ENCODE assay signal across 7 cellular contexts in genomic region chr22:21587803-21588611, GRCh38. TPM values are rescaled to one million over a fixed set of nuclear protein-coding genes. Genes with fewer than 3 reads are reported as not detected.
DNase-seq lines count a peak whose midpoint lies in the region; ATAC-seq lines count a peak whose summit lies in the region.

No MANE protein-coding gene starts in this region.

- DNase-seq in SK-MEL-5 (ENCODE audit: low read depth, low spot score) (peak; percentile 87), epidermal melanocyte (ENCODE audit: insufficient read length, low spot score) (peak; percentile 74), NCI-H1092 treated with DMSO at 0.1 percent for 48 hours (lab: John Stamatoyannopoulos, UW) (no peak), NCI-H510A (lab: John Stamatoyannopoulos, UW) (no peak)
- peak; percentile 66 for DNase-seq in stimulated activated CD8-positive, alpha-beta memory T cell treated with anti-CD3 and anti-CD28 coated beads, Interleukin-4, amount 100 ng/mL, for 48 hours

- in situ Hi-C loops in SK-MEL-5 (cut with HindIII; ENCODE audit: low pct_unique_long_range_greater_than_20kb, low sequenced_read_pairs) = no loop called here

- ATAC-seq in GM18870 (IDR thresholded peaks at IDR 0.05; ENCODE audit: unreplicated experiment) (peak; percentile 84), HG02759 (IDR thresholded peaks at IDR 0.05; ENCODE audit: unreplicated experiment) (peak; percentile 87)

RNA-seq across cellular contexts. Expression of gene UBE2L3, which starts 20.5 kb away (rescaled TPM):
- total RNA-seq in SK-MEL-5 (2014; rRNA removed; shearing (Covaris generic)) = 82.6 and 83.1 TPM in 2 replicates
- polyA plus RNA-seq in SK-MEL-5 (2015; cell fraction: cytosol; rRNA removed) = 61.4 and 66.7 TPM in 2 replicates
- polyA plus RNA-seq in SK-MEL-5 (2015; cell fraction: nucleus; rRNA removed) = 11.2 and 11.3 TPM in 2 replicates

RNA-seq across cellular contexts. Expression of gene RIMBP3C, which starts 36.7 kb away (rescaled TPM):
- total RNA-seq in SK-MEL-5 (2014; rRNA removed; shearing (Covaris generic)) = 0.16 TPM in 1 of 2 replicates, not detected in the other
- 0.05 and 0.10 TPM in 2 replicates for polyA plus RNA-seq in SK-MEL-5 (2015; cell fraction: cytosol; rRNA removed)
- polyA plus RNA-seq in SK-MEL-5 (2015; cell fraction: nucleus; rRNA removed) = 0.11 TPM in 1 of 2 replicates, not detected in the other

RNA-seq across cellular contexts. Expression of gene YDJC, which starts 41.8 kb away (rescaled TPM):
- 32.2 and 34.6 TPM in 2 replicates for total RNA-seq in SK-MEL-5 (2014; rRNA removed; shearing (Covaris generic))
- 82.1 and 94.7 TPM in 2 replicates for polyA plus RNA-seq in SK-MEL-5 (2015; cell fraction: cytosol; rRNA removed)
- polyA plus RNA-seq in SK-MEL-5 (2015; cell fraction: nucleus; rRNA removed) = 70.7 and 87.5 TPM in 2 replicates

RNA-seq across cellular contexts. Expression of gene CCDC116, which starts 44.6 kb away (rescaled TPM):
- total RNA-seq in SK-MEL-5 (2014; rRNA removed; shearing (Covaris generic)) = 0.11 TPM in 1 of 2 replicates, not detected in the other
- polyA plus RNA-seq in SK-MEL-5 (2015; cell fraction: cytosol; rRNA removed) = not detected in 2 replicates
- 3.1 and 3.2 TPM in 2 replicates for polyA plus RNA-seq in SK-MEL-5 (2015; cell fraction: nucleus; rRNA removed)

RNA-seq across cellular contexts. Expression of gene SDF2L1, which starts 54.1 kb away (rescaled TPM):
- 144 and 146 TPM in 2 replicates for total RNA-seq in SK-MEL-5 (2014; rRNA removed; shearing (Covaris generic))
- 225 and 364 TPM in 2 replicates for polyA plus RNA-seq in SK-MEL-5 (2015; cell fraction: cytosol; rRNA removed)
- polyA plus RNA-seq in SK-MEL-5 (2015; cell fraction: nucleus; rRNA removed) = 21.9 and 27.8 TPM in 2 replicates

Comparison
In these comparisons a context has a peak if more than half of its experiments do, and no peak if none do; other contexts are left out.
1. DNase-seq: peak in SK-MEL-5 (single experiment), epidermal melanocyte (single experiment) and stimulated activated CD8-positive, alpha-beta memory T cell treated with anti-CD3 and anti-CD28 coated beads, Interleukin-4, amount 100 ng/mL, for 48 hours (single experiment); none in NCI-H1092 treated with DMSO at 0.1 percent for 48 hours (single experiment) and NCI-H510A (single experiment).